ENCODE assay signal across 8 cellular contexts in the genomic region with DNA sequence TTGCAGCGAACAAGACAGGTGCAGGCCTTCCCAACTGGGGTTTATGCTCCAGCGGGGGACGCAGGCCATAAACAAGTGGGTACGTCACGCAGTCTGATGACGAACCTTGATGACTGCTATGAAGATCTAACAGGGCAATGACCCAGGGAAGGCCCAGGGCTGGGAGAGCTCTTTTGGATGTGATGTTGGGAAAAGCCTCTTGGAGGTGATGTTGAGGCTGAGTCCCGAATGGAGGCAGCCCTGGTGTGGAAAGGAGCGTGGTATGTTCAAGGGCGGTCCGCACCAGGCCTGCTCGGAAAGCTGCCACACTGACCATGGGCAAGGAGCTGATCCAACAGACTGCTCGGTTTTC. TPM values are rescaled to one million over a fixed set of nuclear protein-coding genes. Genes with fewer than 3 reads are reported as not detected.
DNase-seq lines count a peak whose midpoint lies in the region; ATAC-seq and TF ChIP-seq lines count a peak whose summit lies in the region.

No MANE protein-coding gene starts in this region.

- peaks cover 54% of the 10 kb centered on the region for H3K36me3 Mint-ChIP-seq in GM23338 (ENCODE audit: low read depth)
- H3K36me3 Mint-ChIP-seq in T-helper 17 cell (ENCODE audit: low read depth) = peaks cover 4% of the 10 kb centered on the region
- H3K36me3 Mint-ChIP-seq in Calu3 (ENCODE audit: insufficient read depth, unreplicated experiment) = peaks cover 5% of the 10 kb centered on the region

- H4K20me1 ChIP-seq in GM23338 (replicated peaks; ENCODE audit: insufficient read depth) = peaks cover 54% of the 10 kb centered on the region

- H3K9me3 ChIP-seq in T-helper 17 cell (ENCODE audit: control insufficient read depth, low read length, poor library complexity, severe bottlenecking) = no peaks in the 10 kb centered on the region
- no peaks in the 10 kb centered on the region for H3K9me3 ChIP-seq in right atrium auricular region
- H3K9me3 ChIP-seq in skeletal muscle satellite cell (replicated peaks; ENCODE audit: low read length) = no peaks in the 10 kb centered on the region

- BruUV-seq in Calu3 (replicated peaks; lab: Mats Ljungman, UMichigan) = no TSS peak

- no peaks in the 10 kb centered on the region for H3K9me3 Mint-ChIP-seq in GM23338
- H3K9me3 Mint-ChIP-seq in Calu3 (ENCODE audit: low read depth, unreplicated experiment) = no peaks in the 10 kb centered on the region

- H3K27me3 ChIP-seq in GM23338 (ENCODE audit: insufficient read depth) = no peaks in the 10 kb centered on the region
- H3K27me3 ChIP-seq in right atrium auricular region = no peaks in the 10 kb centered on the region
- H3K27me3 ChIP-seq in skeletal muscle satellite cell (ENCODE audit: control insufficient read depth, insufficient read depth, low read length) = no peaks in the 10 kb centered on the region

- H3K4me2 ChIP-seq in GM23338 (peak overlapping the region; percentile 100), skeletal muscle satellite cell (ENCODE audit: low read length) (peak overlapping the region; percentile 51)

- H3K4me3 ChIP-seq in GM23338 (peak overlapping the region; percentile 28; the same call in 1 of the 2 replicates), right atrium auricular region (no peak overlapping the region), skeletal muscle satellite cell (ENCODE audit: low read length) (no peak overlapping the region)

- H3K9me2 ChIP-seq in GM23338 (ENCODE audit: insufficient read depth) = no peaks in the 10 kb centered on the region

- peak overlapping the region; percentile 28 for H3K9ac ChIP-seq in skeletal muscle satellite cell (ENCODE audit: low read depth, low read length)

- H3K4me1 Mint-ChIP-seq in GM23338 (peaks cover 66% of the 10 kb centered on the region), T-helper 17 cell (peaks cover 39% of the 10 kb centered on the region), Calu3 (ENCODE audit: low read depth, unreplicated experiment) (no peaks in the 10 kb centered on the region)

- peak; percentile 38 for ATAC-seq in GM23338
- ATAC-seq in T-helper 17 cell = no peak
- ATAC-seq in GM19351 (IDR thresholded peaks at IDR 0.05; ENCODE audit: unreplicated experiment) = no peak

- CTCF ChIA-PET in Calu3 (lab: Charles Lee) = interaction anchor here (0.6 kb wide), 1 partner anchor 138 kb away, joined by 9 read pairs; no protein-coding TSS in a partner anchor

- TF ChIP-seq CTCF in GM23338 (conservative IDR thresholded peaks at IDR 0.05; ENCODE audit: low read depth in 2 of 2) = no peak
- TF ChIP-seq CTCF in right atrium auricular region (IDR thresholded peaks at IDR 0.05) = no peak
- no peak for TF ChIP-seq CTCF in Calu3 (IDR thresholded peaks at IDR 0.05; ENCODE audit: unreplicated experiment)

- H3K27ac ChIP-seq in GM23338 (ENCODE audit: low read depth) (peak overlapping the region; percentile 97), right atrium auricular region (peak overlapping the region; percentile 44 to 54)

- no peak overlapping the region for H2AFZ ChIP-seq in GM23338

- peak overlapping the region; percentile 53; the same call in 1 of the 3 replicates for H3K4me3 Mint-ChIP-seq in GM23338
- peak overlapping the region; percentile 73 for H3K4me3 Mint-ChIP-seq in T-helper 17 cell
- no peak overlapping the region for H3K4me3 Mint-ChIP-seq in Calu3 (ENCODE audit: low read depth, unreplicated experiment)

- peak; percentile 56 for DNase-seq in GM23338 (ENCODE audit: low spot score)
- DNase-seq in T-helper 17 cell = no peak
- no peak for DNase-seq in right atrium auricular region (ENCODE audit: low spot score)
- no peak for DNase-seq in GM03348 (ENCODE audit: low spot score)
- no peak for DNase-seq in Calu3
- DNase-seq in effector CD8-positive, alpha-beta T cell (lab: John Stamatoyannopoulos, UW) = no peak

- peaks cover 64% of the 10 kb centered on the region for H3K4me1 ChIP-seq in GM23338 (ENCODE audit: insufficient read depth)
- H3K4me1 ChIP-seq in right atrium auricular region = peaks cover 0 to 54% of the 10 kb centered on the region in 2 donors
- peaks cover 39% of the 10 kb centered on the region for H3K4me1 ChIP-seq in skeletal muscle satellite cell (ENCODE audit: control insufficient read depth, insufficient read depth, low read length)

- peaks cover 85% of the 10 kb centered on the region for H3K79me2 ChIP-seq in GM23338 (replicated peaks; ENCODE audit: insufficient read depth)

- intact Hi-C loops in Calu3 (cut with micrococcal nuclease; ENCODE audit: unreplicated experiment) = no loop called here

- H3F3A ChIP-seq in GM23338 (replicated peaks; ENCODE audit: low read depth) = peaks cover 48% of the 10 kb centered on the region

- H3K27ac Mint-ChIP-seq in GM23338 (peak overlapping the region; percentile 96), T-helper 17 cell (peak overlapping the region; percentile 82), Calu3 (ENCODE audit: unreplicated experiment) (no peak overlapping the region)

- H3K27me3 Mint-ChIP-seq in GM23338 (ENCODE audit: insufficient read depth, low read depth, poor library complexity) (peaks cover 17% of the 10 kb centered on the region), T-helper 17 cell (peaks cover 11% of the 10 kb centered on the region), Calu3 (ENCODE audit: unreplicated experiment) (peaks cover 67% of the 10 kb centered on the region)

- H3K36me3 ChIP-seq in GM23338 (ENCODE audit: insufficient read depth) = peaks cover 9% of the 10 kb centered on the region
- H3K36me3 ChIP-seq in right atrium auricular region = no peaks in the 10 kb centered on the region
- no peaks in the 10 kb centered on the region for H3K36me3 ChIP-seq in skeletal muscle satellite cell (ENCODE audit: insufficient read depth, low read length)

TF ChIP-seq in GM23338, 12 proteins besides CTCF, POLR2A, EP300 and RAD21 (continues in another document):
- no peak for TF ChIP-seq EZH2 (IDR thresholded peaks at IDR 0.05; ENCODE audit: low read depth, unreplicated experiment)
- TF ChIP-seq NANOG (IDR thresholded peaks at IDR 0.05; ENCODE audit: borderline replicate concordance) = no peak
- TF ChIP-seq, protein P1, sequence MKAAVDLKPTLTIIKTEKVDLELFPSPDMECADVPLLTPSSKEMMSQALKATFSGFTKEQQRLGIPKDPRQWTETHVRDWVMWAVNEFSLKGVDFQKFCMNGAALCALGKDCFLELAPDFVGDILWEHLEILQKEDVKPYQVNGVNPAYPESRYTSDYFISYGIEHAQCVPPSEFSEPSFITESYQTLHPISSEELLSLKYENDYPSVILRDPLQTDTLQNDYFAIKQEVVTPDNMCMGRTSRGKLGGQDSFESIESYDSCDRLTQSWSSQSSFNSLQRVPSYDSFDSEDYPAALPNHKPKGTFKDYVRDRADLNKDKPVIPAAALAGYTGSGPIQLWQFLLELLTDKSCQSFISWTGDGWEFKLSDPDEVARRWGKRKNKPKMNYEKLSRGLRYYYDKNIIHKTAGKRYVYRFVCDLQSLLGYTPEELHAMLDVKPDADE (IDR thresholded peaks at IDR 0.05) = no peak

RNA-seq across cellular contexts. Expression of a gene that starts 5.8 kb away (rescaled TPM):
- 354 and 392 TPM in 2 replicates for total RNA-seq in GM23338 (2014; rRNA removed; shearing (Covaris generic))
- 124 and 126 TPM in 2 replicates for polyA plus RNA-seq in GM23338 (2016; fragmentation: Nextera tagmentation; extraction: Ambion mirVana)
- total RNA-seq in T-helper 17 cell (10 to 100 TPM in 1 of 2 donors, 1 to 10 TPM in 1; 5.2 to 15.7 TPM), right atrium auricular region (10 to 100 TPM in 1 of 2 donors, 1 to 10 TPM in 1; 5.1 to 10.2 TPM), Calu3 (2022) (8.5 and 19.2 TPM in 2 replicates)
- 86.9 and 305 TPM in 2 replicates for total RNA-seq in skeletal muscle satellite cell (2012; rRNA removed)

RNA-seq across cellular contexts. Expression of a gene that starts 17.1 kb away (rescaled TPM):
- 103 and 119 TPM in 2 replicates for total RNA-seq in GM23338 (2014; rRNA removed; shearing (Covaris generic))
- polyA plus RNA-seq in GM23338 (2016; fragmentation: Nextera tagmentation; extraction: Ambion mirVana) = 67.6 and 74.9 TPM in 2 replicates
- total RNA-seq in T-helper 17 cell = 1 to 10 TPM; 1.2 to 4.6 TPM
- 10 to 100 TPM; 21.8 to 28.4 TPM for total RNA-seq in right atrium auricular region
- 52.4 and 146 TPM in 2 replicates for total RNA-seq in skeletal muscle satellite cell (2012; rRNA removed)
- 55.6 and 74.1 TPM in 2 replicates for total RNA-seq in Calu3 (2022)

RNA-seq across cellular contexts. Expression of a gene that starts 41.2 kb away (rescaled TPM):
- 89.0 and 96.3 TPM in 2 replicates for total RNA-seq in GM23338 (2014; rRNA removed; shearing (Covaris generic))
- 78.8 and 85.1 TPM in 2 replicates for polyA plus RNA-seq in GM23338 (2016; fragmentation: Nextera tagmentation; extraction: Ambion mirVana)
- 10 to 100 TPM in 1 of 2 donors, 1 to 10 TPM in 1; 9.7 to 13.0 TPM for total RNA-seq in T-helper 17 cell
- 1 to 10 TPM; 3.7 to 4.0 TPM for total RNA-seq in right atrium auricular region
- 28.4 and 30.7 TPM in 2 replicates for total RNA-seq in skeletal muscle satellite cell (2012; rRNA removed)
- 72.4 TPM in 2 replicates for total RNA-seq in Calu3 (2022)

RNA-seq across cellular contexts. Expression of a gene that starts 41.5 kb away (rescaled TPM):
- total RNA-seq in GM23338 (2014; rRNA removed; shearing (Covaris generic)) = 71.3 and 73.3 TPM in 2 replicates
- 519 and 553 TPM in 2 replicates for polyA plus RNA-seq in GM23338 (2016; fragmentation: Nextera tagmentation; extraction: Ambion mirVana)
- total RNA-seq in T-helper 17 cell (10 to 100 TPM; 68.4 to 77.6 TPM), right atrium auricular region (10 to 100 TPM; 43.4 to 54.7 TPM), Calu3 (2022) (140 and 146 TPM in 2 replicates)
- 56.5 and 69.9 TPM in 2 replicates for total RNA-seq in skeletal muscle satellite cell (2012; rRNA removed)

RNA-seq across cellular contexts. Expression of a gene that starts 57.4 kb away (rescaled TPM):
- 73.5 and 91.4 TPM in 2 replicates for total RNA-seq in GM23338 (2014; rRNA removed; shearing (Covaris generic))
- polyA plus RNA-seq in GM23338 (2016; fragmentation: Nextera tagmentation; extraction: Ambion mirVana) = 44.4 and 44.6 TPM in 2 replicates
- 10 to 100 TPM in 1 of 2 donors, 1 to 10 TPM in 1; 8.5 to 14.5 TPM for total RNA-seq in T-helper 17 cell
- total RNA-seq in right atrium auricular region = 10 to 100 TPM; 48.7 to 93.0 TPM
- total RNA-seq in skeletal muscle satellite cell (2012; rRNA removed) = 88.2 and 105 TPM in 2 replicates
- total RNA-seq in Calu3 (2022) = 19.7 and 20.5 TPM in 2 replicates

Comparison
In these comparisons a context has a peak if more than half of its experiments do, and no peak if none do; other contexts are left out.
1. RNA of a gene that starts 5.8 kb away (total RNA-seq): 354 to 392 TPM in GM23338; 8.5 to 19.2 TPM in Calu3, 5.2 to 15.7 TPM in T-helper 17 cell and 5.1 to 10.2 TPM in right atrium auricular region; every median in the first group is over 10 times any median in the second.
2. RNA of a gene that starts 17.1 kb away (total RNA-seq): 103 to 119 TPM in GM23338, 55.6 to 74.1 TPM in Calu3 and 21.8 to 28.4 TPM in right atrium auricular region; 1.2 to 4.6 TPM in T-helper 17 cell; every median in the first group is over 4 times any median in the second.